2 cellular contexts compared by ENCODE assay signal in the genomic region with DNA sequence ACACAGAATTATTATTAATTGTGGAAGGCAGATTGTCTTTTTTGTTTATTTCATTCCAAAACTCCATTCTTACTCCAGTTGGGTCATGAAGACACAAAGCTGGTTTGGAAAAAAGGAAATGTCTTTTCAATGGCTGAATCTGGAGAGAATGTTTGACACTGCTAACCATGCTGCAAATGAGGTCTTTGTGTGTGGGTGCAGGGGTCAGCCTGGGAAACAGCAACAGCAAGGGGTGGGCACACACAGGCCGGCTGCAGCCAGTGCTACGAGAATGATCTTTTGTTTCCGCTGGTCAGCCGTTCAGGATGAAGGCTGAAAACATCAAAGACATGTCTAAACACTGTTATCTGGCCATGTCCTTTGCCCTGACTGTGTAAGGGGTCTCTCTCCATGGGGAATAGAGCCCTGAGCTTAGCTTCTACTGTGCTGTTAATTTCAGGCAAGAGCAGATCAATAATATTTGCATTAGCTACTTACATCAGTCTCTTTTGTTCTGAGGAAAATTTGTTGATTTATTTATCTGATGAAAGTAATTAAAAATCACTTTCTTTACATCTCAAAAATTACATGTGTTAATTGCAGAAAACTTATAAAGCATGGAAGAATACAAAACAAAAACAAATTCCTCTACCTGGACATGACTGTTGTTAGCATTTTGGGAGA.
TF ChIP-seq lines count a peak whose summit lies in the region.

No MANE protein-coding gene starts in this region.

TF ChIP-seq in HEK293, 187 proteins besides CTCF, POLR2A, EP300 and RAD21:
- TF ChIP-seq HOXD13 (CRISPR knock-in tag; IDR thresholded peaks at IDR 0.05; ENCODE audit: borderline replicate concordance) (peak; percentile 19; the same call in 1 of the 2 replicates), ZBTB17 (tag by site-specific recombination; IDR thresholded peaks at IDR 0.05) (no peak)

TF ChIP-seq in HepG2, 621 proteins besides CTCF, POLR2A, EP300 and RAD21 (continues in another document):
- TF ChIP-seq MED8 (CRISPR knock-in tag; IDR thresholded peaks at IDR 0.05; ENCODE audit: insufficient replicate concordance) (peak; percentile 99), NPAS2 (CRISPR knock-in tag; IDR thresholded peaks at IDR 0.05; ENCODE audit: borderline replicate concordance) (no peak), ZNF614 (CRISPR knock-in tag; IDR thresholded peaks at IDR 0.05; ENCODE audit: borderline replicate concordance) (peak; percentile 98), HNRNPUL1 (IDR thresholded peaks at IDR 0.05; ENCODE audit: low read depth, low read length) (no peak), ESRRA (CRISPR knock-in tag; IDR thresholded peaks at IDR 0.05; ENCODE audit: low read depth) (peak; percentile 89), KLF9 (CRISPR knock-in tag; IDR thresholded peaks at IDR 0.05; ENCODE audit: low read depth) (peak; percentile 45; the same call in 1 of the 2 replicates), ZNF367 (CRISPR knock-in tag; IDR thresholded peaks at IDR 0.05; ENCODE audit: borderline replicate concordance) (0 out of 2 replicates have a peak, but pooled peaks have one; percentile 39), POLR2AphosphoS5 (IDR thresholded peaks at IDR 0.05; ENCODE audit: low read depth, low read length) (peak; percentile 96), FIP1L1 (IDR thresholded peaks at IDR 0.05; ENCODE audit: borderline replicate concordance, insufficient read depth, low read depth, low read length) (peak; percentile 69; the same call in 1 of the 2 replicates), ZNF562 (CRISPR knock-in tag; IDR thresholded peaks at IDR 0.05; ENCODE audit: borderline replicate concordance) (no peak), ZNF33B (CRISPR knock-in tag; IDR thresholded peaks at IDR 0.05) (peak; percentile 73; the same call in 1 of the 2 replicates), ZNF792 (CRISPR knock-in tag; IDR thresholded peaks at IDR 0.05) (peak; percentile 93), CCAR2 (optimal IDR thresholded peaks at IDR 0.05; ENCODE audit: low read depth, low read length) (no peak), NFE2L1 (CRISPR knock-in tag; IDR thresholded peaks at IDR 0.05; ENCODE audit: borderline replicate concordance) (no peak), ZIK1 (CRISPR knock-in tag; IDR thresholded peaks at IDR 0.05; ENCODE audit: borderline replicate concordance, low read depth) (no peak), SRSF4 (IDR thresholded peaks at IDR 0.05; ENCODE audit: low read depth, low read length, poor library complexity, severe bottlenecking) (no peak), SETDB1 (CRISPR knock-in tag; IDR thresholded peaks at IDR 0.05; ENCODE audit: borderline replicate concordance) (no peak), RNF2 (conservative IDR thresholded peaks at IDR 0.05; ENCODE audit: low read depth) (no peak), ZBTB7A (CRISPR knock-in tag; IDR thresholded peaks at IDR 0.05) (peak; percentile 99), TCF12 (IDR thresholded peaks at IDR 0.05) (no peak), TCF12 (CRISPR knock-in tag; IDR thresholded peaks at IDR 0.05) (peak; percentile 99), ZFX (CRISPR knock-in tag; IDR thresholded peaks at IDR 0.05; ENCODE audit: low read depth) (peak; percentile 70), ZNF256 (CRISPR knock-in tag; conservative IDR thresholded peaks at IDR 0.05) (0 out of 2 replicates have a peak, but pooled peaks have one; percentile 20), MTF2 (CRISPR knock-in tag; IDR thresholded peaks at IDR 0.05; ENCODE audit: borderline replicate concordance) (no peak), ONECUT2 (CRISPR knock-in tag; IDR thresholded peaks at IDR 0.05) (peak; percentile 99), ZNF484 (CRISPR knock-in tag; IDR thresholded peaks at IDR 0.05; ENCODE audit: borderline replicate concordance, low read depth) (no peak), NFIB (CRISPR knock-in tag; IDR thresholded peaks at IDR 0.05; ENCODE audit: borderline replicate concordance) (no peak), MTA1 (CRISPR knock-in tag; IDR thresholded peaks at IDR 0.05; ENCODE audit: borderline replicate concordance) (peak; percentile 97), KDM5B (CRISPR knock-in tag; IDR thresholded peaks at IDR 0.05; ENCODE audit: borderline replicate concordance) (no peak; the same call in 1 of the 2 replicates), DNMT1 (CRISPR knock-in tag; IDR thresholded peaks at IDR 0.05) (no peak), ZNF713 (CRISPR knock-in tag; IDR thresholded peaks at IDR 0.05) (no peak), ZMAT3 (CRISPR knock-in tag; conservative IDR thresholded peaks at IDR 0.05) (peak; percentile 95), PCBP1 (IDR thresholded peaks at IDR 0.05; ENCODE audit: borderline replicate concordance, low read depth, low read length) (no peak), ZNF652 (CRISPR knock-in tag; IDR thresholded peaks at IDR 0.05; ENCODE audit: borderline replicate concordance, low read depth) (peak; percentile 76; the same call in 1 of the 2 replicates), ZSCAN25 (CRISPR knock-in tag; IDR thresholded peaks at IDR 0.05) (peak; percentile 93), ZNF577 (CRISPR knock-in tag; IDR thresholded peaks at IDR 0.05; ENCODE audit: borderline replicate concordance, low read depth) (no peak), SUZ12 (IDR thresholded peaks at IDR 0.05; ENCODE audit: low read depth, low read length) (no peak), ZNF143 (CRISPR knock-in tag; IDR thresholded peaks at IDR 0.05) (peak; percentile 54; the same call in 1 of the 2 replicates), NFE2 (CRISPR knock-in tag; IDR thresholded peaks at IDR 0.05) (no peak), ATF7 (IDR thresholded peaks at IDR 0.05) (peak; percentile 44), ATF7 (CRISPR knock-in tag; IDR thresholded peaks at IDR 0.05) (peak; percentile 87), ZNF747 (CRISPR knock-in tag; IDR thresholded peaks at IDR 0.05; ENCODE audit: borderline replicate concordance) (peak; percentile 98), CHD2 (IDR thresholded peaks at IDR 0.05; ENCODE audit: low read depth, low read length) (0 out of 2 replicates have a peak, but pooled peaks have one; percentile 55), FOXA3 (CRISPR knock-in tag; IDR thresholded peaks at IDR 0.05) (peak; percentile 99)
- TF ChIP-seq, protein P1, sequence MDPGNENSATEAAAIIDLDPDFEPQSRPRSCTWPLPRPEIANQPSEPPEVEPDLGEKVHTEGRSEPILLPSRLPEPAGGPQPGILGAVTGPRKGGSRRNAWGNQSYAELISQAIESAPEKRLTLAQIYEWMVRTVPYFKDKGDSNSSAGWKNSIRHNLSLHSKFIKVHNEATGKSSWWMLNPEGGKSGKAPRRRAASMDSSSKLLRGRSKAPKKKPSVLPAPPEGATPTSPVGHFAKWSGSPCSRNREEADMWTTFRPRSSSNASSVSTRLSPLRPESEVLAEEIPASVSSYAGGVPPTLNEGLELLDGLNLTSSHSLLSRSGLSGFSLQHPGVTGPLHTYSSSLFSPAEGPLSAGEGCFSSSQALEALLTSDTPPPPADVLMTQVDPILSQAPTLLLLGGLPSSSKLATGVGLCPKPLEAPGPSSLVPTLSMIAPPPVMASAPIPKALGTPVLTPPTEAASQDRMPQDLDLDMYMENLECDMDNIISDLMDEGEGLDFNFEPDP (CRISPR knock-in tag; conservative IDR thresholded peaks at IDR 0.05), result no peak
- TF ChIP-seq, protein P2, sequence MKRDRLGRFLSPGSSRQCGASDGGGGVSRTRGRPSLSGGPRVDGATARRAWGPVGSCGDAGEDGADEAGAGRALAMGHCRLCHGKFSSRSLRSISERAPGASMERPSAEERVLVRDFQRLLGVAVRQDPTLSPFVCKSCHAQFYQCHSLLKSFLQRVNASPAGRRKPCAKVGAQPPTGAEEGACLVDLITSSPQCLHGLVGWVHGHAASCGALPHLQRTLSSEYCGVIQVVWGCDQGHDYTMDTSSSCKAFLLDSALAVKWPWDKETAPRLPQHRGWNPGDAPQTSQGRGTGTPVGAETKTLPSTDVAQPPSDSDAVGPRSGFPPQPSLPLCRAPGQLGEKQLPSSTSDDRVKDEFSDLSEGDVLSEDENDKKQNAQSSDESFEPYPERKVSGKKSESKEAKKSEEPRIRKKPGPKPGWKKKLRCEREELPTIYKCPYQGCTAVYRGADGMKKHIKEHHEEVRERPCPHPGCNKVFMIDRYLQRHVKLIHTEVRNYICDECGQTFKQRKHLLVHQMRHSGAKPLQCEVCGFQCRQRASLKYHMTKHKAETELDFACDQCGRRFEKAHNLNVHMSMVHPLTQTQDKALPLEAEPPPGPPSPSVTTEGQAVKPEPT (CRISPR knock-in tag; IDR thresholded peaks at IDR 0.05; ENCODE audit: low read depth), result peak; percentile 73; the same call in 1 of the 2 replicates
- TF ChIP-seq, protein P3, sequence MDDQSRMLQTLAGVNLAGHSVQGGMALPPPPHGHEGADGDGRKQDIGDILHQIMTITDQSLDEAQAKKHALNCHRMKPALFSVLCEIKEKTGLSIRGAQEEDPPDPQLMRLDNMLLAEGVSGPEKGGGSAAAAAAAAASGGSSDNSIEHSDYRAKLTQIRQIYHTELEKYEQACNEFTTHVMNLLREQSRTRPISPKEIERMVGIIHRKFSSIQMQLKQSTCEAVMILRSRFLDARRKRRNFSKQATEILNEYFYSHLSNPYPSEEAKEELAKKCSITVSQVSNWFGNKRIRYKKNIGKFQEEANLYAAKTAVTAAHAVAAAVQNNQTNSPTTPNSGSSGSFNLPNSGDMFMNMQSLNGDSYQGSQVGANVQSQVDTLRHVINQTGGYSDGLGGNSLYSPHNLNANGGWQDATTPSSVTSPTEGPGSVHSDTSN (CRISPR knock-in tag; IDR thresholded peaks at IDR 0.05; ENCODE audit: borderline replicate concordance), result no peak
- TF ChIP-seq, protein P4, sequence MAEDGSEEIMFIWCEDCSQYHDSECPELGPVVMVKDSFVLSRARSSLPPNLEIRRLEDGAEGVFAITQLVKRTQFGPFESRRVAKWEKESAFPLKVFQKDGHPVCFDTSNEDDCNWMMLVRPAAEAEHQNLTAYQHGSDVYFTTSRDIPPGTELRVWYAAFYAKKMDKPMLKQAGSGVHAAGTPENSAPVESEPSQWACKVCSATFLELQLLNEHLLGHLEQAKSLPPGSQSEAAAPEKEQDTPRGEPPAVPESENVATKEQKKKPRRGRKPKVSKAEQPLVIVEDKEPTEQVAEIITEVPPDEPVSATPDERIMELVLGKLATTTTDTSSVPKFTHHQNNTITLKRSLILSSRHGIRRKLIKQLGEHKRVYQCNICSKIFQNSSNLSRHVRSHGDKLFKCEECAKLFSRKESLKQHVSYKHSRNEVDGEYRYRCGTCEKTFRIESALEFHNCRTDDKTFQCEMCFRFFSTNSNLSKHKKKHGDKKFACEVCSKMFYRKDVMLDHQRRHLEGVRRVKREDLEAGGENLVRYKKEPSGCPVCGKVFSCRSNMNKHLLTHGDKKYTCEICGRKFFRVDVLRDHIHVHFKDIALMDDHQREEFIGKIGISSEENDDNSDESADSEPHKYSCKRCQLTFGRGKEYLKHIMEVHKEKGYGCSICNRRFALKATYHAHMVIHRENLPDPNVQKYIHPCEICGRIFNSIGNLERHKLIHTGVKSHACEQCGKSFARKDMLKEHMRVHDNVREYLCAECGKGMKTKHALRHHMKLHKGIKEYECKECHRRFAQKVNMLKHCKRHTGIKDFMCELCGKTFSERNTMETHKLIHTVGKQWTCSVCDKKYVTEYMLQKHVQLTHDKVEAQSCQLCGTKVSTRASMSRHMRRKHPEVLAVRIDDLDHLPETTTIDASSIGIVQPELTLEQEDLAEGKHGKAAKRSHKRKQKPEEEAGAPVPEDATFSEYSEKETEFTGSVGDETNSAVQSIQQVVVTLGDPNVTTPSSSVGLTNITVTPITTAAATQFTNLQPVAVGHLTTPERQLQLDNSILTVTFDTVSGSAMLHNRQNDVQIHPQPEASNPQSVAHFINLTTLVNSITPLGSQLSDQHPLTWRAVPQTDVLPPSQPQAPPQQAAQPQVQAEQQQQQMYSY (CRISPR knock-in tag; IDR thresholded peaks at IDR 0.05), result peak; percentile 79; the same call in 1 of the 2 replicates
- TF ChIP-seq, protein P5, sequence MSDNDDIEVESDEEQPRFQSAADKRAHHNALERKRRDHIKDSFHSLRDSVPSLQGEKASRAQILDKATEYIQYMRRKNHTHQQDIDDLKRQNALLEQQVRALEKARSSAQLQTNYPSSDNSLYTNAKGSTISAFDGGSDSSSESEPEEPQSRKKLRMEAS (IDR thresholded peaks at IDR 0.05), result peak; percentile 96
- TF ChIP-seq, protein P6, sequence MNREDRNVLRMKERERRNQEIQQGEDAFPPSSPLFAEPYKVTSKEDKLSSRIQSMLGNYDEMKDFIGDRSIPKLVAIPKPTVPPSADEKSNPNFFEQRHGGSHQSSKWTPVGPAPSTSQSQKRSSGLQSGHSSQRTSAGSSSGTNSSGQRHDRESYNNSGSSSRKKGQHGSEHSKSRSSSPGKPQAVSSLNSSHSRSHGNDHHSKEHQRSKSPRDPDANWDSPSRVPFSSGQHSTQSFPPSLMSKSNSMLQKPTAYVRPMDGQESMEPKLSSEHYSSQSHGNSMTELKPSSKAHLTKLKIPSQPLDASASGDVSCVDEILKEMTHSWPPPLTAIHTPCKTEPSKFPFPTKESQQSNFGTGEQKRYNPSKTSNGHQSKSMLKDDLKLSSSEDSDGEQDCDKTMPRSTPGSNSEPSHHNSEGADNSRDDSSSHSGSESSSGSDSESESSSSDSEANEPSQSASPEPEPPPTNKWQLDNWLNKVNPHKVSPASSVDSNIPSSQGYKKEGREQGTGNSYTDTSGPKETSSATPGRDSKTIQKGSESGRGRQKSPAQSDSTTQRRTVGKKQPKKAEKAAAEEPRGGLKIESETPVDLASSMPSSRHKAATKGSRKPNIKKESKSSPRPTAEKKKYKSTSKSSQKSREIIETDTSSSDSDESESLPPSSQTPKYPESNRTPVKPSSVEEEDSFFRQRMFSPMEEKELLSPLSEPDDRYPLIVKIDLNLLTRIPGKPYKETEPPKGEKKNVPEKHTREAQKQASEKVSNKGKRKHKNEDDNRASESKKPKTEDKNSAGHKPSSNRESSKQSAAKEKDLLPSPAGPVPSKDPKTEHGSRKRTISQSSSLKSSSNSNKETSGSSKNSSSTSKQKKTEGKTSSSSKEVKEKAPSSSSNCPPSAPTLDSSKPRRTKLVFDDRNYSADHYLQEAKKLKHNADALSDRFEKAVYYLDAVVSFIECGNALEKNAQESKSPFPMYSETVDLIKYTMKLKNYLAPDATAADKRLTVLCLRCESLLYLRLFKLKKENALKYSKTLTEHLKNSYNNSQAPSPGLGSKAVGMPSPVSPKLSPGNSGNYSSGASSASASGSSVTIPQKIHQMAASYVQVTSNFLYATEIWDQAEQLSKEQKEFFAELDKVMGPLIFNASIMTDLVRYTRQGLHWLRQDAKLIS (CRISPR knock-in tag; IDR thresholded peaks at IDR 0.05), result peak; percentile 96
- TF ChIP-seq, protein P7, sequence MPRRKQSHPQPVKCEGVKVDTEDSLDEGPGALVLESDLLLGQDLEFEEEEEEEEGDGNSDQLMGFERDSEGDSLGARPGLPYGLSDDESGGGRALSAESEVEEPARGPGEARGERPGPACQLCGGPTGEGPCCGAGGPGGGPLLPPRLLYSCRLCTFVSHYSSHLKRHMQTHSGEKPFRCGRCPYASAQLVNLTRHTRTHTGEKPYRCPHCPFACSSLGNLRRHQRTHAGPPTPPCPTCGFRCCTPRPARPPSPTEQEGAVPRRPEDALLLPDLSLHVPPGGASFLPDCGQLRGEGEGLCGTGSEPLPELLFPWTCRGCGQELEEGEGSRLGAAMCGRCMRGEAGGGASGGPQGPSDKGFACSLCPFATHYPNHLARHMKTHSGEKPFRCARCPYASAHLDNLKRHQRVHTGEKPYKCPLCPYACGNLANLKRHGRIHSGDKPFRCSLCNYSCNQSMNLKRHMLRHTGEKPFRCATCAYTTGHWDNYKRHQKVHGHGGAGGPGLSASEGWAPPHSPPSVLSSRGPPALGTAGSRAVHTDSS (CRISPR knock-in tag; conservative IDR thresholded peaks at IDR 0.05), result no peak
